8 cellular contexts compared by ENCODE assay signal in the genomic region with DNA sequence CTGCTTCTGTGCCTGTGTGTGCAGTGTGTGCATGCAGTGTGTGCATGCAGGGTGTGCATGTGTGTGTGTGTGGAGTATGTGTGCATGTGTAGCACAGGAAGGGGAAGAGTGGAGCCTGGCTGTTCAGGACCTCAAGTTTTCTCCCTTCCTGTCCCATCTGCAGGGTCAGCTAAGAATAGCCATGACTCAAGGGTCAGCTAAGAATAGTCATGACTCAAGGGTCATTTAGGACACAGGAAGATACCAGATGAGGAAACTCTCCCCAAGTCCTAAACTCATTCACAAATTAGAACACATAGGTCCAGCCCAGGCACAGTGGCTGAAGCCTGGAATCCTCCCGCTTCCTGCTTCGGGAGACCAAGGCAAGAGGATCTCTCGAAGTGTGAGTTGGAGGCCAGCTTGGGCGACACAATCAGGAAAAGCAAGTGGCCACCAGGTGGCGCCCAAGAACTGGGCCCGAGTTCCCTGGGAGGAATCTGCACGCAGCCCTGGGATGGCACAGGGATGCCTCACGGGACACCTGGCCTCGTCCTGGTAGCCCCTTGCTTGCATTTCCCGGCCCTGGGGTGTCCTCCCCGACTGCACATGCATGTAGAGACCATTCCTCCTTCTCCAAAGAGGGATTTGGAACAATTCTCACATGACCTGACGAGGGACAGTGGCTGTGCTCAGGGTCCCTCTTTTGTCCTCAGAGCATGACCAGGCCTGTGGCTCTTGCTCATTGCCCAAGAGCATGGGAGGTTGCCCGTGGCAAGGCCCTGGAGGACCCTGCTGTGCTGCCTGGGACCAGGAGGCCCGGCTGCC. TPM values are rescaled to one million over a fixed set of nuclear protein-coding genes. Genes with fewer than 3 reads are reported as not detected.
DNase-seq lines count a peak whose midpoint lies in the region; ATAC-seq and TF ChIP-seq lines count a peak whose summit lies in the region.

No MANE protein-coding gene starts in this region.

- peak; percentile 49 to 78 for TF ChIP-seq RAD21 in liver (IDR thresholded peaks at IDR 0.05)

- H3K27ac ChIP-seq in breast epithelium (no peak overlapping the region), liver (ENCODE audit: low read depth in 1 of 2, low read length in 2 of 2) (no peak overlapping the region)

- no peak overlapping the region for H3K9ac ChIP-seq in liver (ENCODE audit: low read depth in 1 of 2, low read length in 2 of 2)

- DNase-seq in D341Med (ENCODE audit: low spot score), result peak; percentile 87
- peak; percentile 74 for DNase-seq in NB4 (ENCODE audit: low read depth)
- DNase-seq in UCSD-AML1 (lab: John Stamatoyannopoulos, UW; ENCODE audit: unreplicated experiment), result peak; percentile 57
- DNase-seq in breast epithelium (ENCODE audit: low spot score in 2 of 2), result peak in 1 of 2 donors; percentile 58
- peak; percentile 63 for DNase-seq in stimulated activated CD8-positive, alpha-beta memory T cell treated with anti-CD3 and anti-CD28 coated beads, Interleukin-15, amount 100 ng/mL, for 1 hour (ENCODE audit: low read depth)

- 62% methylated on average over 14 of the region's 14 CpGs for WGBS in liver

- no peaks in the 10 kb centered on the region for H3K27me3 ChIP-seq in breast epithelium
- H3K27me3 ChIP-seq in liver (ENCODE audit: control insufficient read depth in 4 of 4, insufficient read depth in 4 of 4, low read length in 3 of 4), result no peaks in the 10 kb centered on the region

- ATAC-seq in GM21526 (IDR thresholded peaks at IDR 0.05; ENCODE audit: low FRiP score, unreplicated experiment), result peak; percentile 53
- ATAC-seq in GM21367 (IDR thresholded peaks at IDR 0.05; ENCODE audit: unreplicated experiment), result no peak

- H3K36me3 ChIP-seq in breast epithelium (no peaks in the 10 kb centered on the region), liver (ENCODE audit: control insufficient read depth in 4 of 4, insufficient read depth in 3 of 4, low read depth in 1 of 4, low read length in 3 of 4) (no peaks in the 10 kb centered on the region)

- intact Hi-C loops in breast epithelium (cut with DNase I; ENCODE audit: low total_unique reads), result no loop called here

- H3K4me3 ChIP-seq in NB4 (ENCODE audit: low read depth, low read length) (no peak overlapping the region), breast epithelium (no peak overlapping the region), liver (ENCODE audit: low read depth in 1 of 3, low read length in 3 of 3) (no peak overlapping the region)

- TF ChIP-seq CTCF in NB4 (IDR thresholded peaks at IDR 0.05; ENCODE audit: low read depth, low read length), result peak; percentile 94
- TF ChIP-seq CTCF in breast epithelium (IDR thresholded peaks at IDR 0.05), result peak; percentile 30 to 43 (median 37)
- TF ChIP-seq CTCF in liver (IDR thresholded peaks at IDR 0.05; ENCODE audit: low read depth, low read length, missing input control), result peak; percentile 51

- no peaks in the 10 kb centered on the region for H3K4me1 ChIP-seq in breast epithelium
- H3K4me1 ChIP-seq in liver (ENCODE audit: control insufficient read depth in 4 of 4, insufficient read depth in 4 of 4, low read length in 3 of 4), result no peaks in the 10 kb centered on the region

- no peaks in the 10 kb centered on the region for H3K9me3 ChIP-seq in breast epithelium
- H3K9me3 ChIP-seq in liver (ENCODE audit: control insufficient read depth in 4 of 4, low read length in 3 of 4), result no peaks in the 10 kb centered on the region

- TF ChIP-seq POLR2A in NB4 (IDR thresholded peaks at IDR 0.05; ENCODE audit: extremely low read depth, insufficient read length) (no peak), breast epithelium (IDR thresholded peaks at IDR 0.05) (no peak)

TF ChIP-seq in liver, 16 proteins besides CTCF, POLR2A, EP300 and RAD21:
- TF ChIP-seq JUND (IDR thresholded peaks at IDR 0.05) (peak in 1 of 2 donors; percentile 35), GABPA (IDR thresholded peaks at IDR 0.05 in 1 of 2, conservative IDR thresholded peaks at IDR 0.05 in 1 of 2) (no peak), YY1 (IDR thresholded peaks at IDR 0.05) (no peak), TAF1 (conservative IDR thresholded peaks at IDR 0.05) (no peak), RXRA (IDR thresholded peaks at IDR 0.05) (peak in 1 of 2 donors; percentile 50), NR2F2 (IDR thresholded peaks at IDR 0.05) (peak; percentile 92), EGR1 (IDR thresholded peaks at IDR 0.05; ENCODE audit: low read depth in 2 of 2) (no peak), HNF4G (IDR thresholded peaks at IDR 0.05) (no peak), FOXA2 (IDR thresholded peaks at IDR 0.05) (no peak), FOXA1 (IDR thresholded peaks at IDR 0.05) (no peak), SP1 (IDR thresholded peaks at IDR 0.05) (peak; percentile 20), HNF4A (conservative IDR thresholded peaks at IDR 0.05) (no peak)
- TF ChIP-seq, protein P1, sequence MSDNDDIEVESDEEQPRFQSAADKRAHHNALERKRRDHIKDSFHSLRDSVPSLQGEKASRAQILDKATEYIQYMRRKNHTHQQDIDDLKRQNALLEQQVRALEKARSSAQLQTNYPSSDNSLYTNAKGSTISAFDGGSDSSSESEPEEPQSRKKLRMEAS (IDR thresholded peaks at IDR 0.05), result no peak
- TF ChIP-seq, protein P2, sequence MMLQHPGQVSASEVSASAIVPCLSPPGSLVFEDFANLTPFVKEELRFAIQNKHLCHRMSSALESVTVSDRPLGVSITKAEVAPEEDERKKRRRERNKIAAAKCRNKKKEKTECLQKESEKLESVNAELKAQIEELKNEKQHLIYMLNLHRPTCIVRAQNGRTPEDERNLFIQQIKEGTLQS (IDR thresholded peaks at IDR 0.05), result no peak
- TF ChIP-seq, protein P3, sequence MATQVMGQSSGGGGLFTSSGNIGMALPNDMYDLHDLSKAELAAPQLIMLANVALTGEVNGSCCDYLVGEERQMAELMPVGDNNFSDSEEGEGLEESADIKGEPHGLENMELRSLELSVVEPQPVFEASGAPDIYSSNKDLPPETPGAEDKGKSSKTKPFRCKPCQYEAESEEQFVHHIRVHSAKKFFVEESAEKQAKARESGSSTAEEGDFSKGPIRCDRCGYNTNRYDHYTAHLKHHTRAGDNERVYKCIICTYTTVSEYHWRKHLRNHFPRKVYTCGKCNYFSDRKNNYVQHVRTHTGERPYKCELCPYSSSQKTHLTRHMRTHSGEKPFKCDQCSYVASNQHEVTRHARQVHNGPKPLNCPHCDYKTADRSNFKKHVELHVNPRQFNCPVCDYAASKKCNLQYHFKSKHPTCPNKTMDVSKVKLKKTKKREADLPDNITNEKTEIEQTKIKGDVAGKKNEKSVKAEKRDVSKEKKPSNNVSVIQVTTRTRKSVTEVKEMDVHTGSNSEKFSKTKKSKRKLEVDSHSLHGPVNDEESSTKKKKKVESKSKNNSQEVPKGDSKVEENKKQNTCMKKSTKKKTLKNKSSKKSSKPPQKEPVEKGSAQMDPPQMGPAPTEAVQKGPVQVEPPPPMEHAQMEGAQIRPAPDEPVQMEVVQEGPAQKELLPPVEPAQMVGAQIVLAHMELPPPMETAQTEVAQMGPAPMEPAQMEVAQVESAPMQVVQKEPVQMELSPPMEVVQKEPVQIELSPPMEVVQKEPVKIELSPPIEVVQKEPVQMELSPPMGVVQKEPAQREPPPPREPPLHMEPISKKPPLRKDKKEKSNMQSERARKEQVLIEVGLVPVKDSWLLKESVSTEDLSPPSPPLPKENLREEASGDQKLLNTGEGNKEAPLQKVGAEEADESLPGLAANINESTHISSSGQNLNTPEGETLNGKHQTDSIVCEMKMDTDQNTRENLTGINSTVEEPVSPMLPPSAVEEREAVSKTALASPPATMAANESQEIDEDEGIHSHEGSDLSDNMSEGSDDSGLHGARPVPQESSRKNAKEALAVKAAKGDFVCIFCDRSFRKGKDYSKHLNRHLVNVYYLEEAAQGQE (IDR thresholded peaks at IDR 0.05), result no peak
- TF ChIP-seq, protein P4, sequence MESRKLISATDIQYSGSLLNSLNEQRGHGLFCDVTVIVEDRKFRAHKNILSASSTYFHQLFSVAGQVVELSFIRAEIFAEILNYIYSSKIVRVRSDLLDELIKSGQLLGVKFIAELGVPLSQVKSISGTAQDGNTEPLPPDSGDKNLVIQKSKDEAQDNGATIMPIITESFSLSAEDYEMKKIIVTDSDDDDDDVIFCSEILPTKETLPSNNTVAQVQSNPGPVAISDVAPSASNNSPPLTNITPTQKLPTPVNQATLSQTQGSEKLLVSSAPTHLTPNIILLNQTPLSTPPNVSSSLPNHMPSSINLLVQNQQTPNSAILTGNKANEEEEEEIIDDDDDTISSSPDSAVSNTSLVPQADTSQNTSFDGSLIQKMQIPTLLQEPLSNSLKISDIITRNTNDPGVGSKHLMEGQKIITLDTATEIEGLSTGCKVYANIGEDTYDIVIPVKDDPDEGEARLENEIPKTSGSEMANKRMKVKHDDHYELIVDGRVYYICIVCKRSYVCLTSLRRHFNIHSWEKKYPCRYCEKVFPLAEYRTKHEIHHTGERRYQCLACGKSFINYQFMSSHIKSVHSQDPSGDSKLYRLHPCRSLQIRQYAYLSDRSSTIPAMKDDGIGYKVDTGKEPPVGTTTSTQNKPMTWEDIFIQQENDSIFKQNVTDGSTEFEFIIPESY (IDR thresholded peaks at IDR 0.05), result no peak

RNA-seq across cellular contexts. Expression of a gene that starts 21.4 kb away (rescaled TPM):
- total RNA-seq in breast epithelium (10 to 100 TPM; 28.2 to 42.6 (median 40.8) TPM), liver (10 to 100 TPM; 20.7 to 23.8 TPM)
- polyA plus RNA-seq in liver, result 10 to 100 TPM; 11.5 to 22.6 TPM

Comparison
In these comparisons a context has a peak if more than half of its experiments do, and no peak if none do; other contexts are left out.
1. CTCF ChIP-seq: peak in every context shown above with its lines; median percentile 94 in NB4; 51 in liver; 37 in breast epithelium.